Comparison of ENCODE assay signal across 18 cellular contexts in genomic region chr14:100887728-100888335, GRCh38. TPM values are rescaled to one million over a fixed set of nuclear protein-coding genes. Genes with fewer than 3 reads are reported as not detected.
A peak's percentile ranks its signal among the peaks of the same experiment; 100 is the strongest.
DNase-seq lines count a peak whose midpoint lies in the region; ATAC-seq and TF ChIP-seq lines count a peak whose summit lies in the region.
"Had no signal": no experiment of that assay in that cellular context is flagged by ENCODE, and none has a peak within 500 bp of the region (broad histone marks: within the 10 kb centered on the region; RNA-seq: fewer than 3 reads in every experiment).

No MANE protein-coding gene starts in this region.

- CTCF ChIA-PET in activated CD8-positive, alpha-beta memory T cell treated with anti-CD3 and anti-CD28 coated beads, Interleukin-2, amount 10 ng/mL, durations not matched to agents 7 days and 5 days (lab: Charles Lee), result no interaction called here

- H3K4me3 ChIP-seq in neuron (ENCODE audit: low read length), result no peak overlapping the region
- no peak overlapping the region for H3K4me3 ChIP-seq in aorta (ENCODE audit: low read length in 2 of 2)
- no peak overlapping the region for H3K4me3 ChIP-seq in left lung

- TF ChIP-seq CTCF in chondrocyte (IDR thresholded peaks at IDR 0.05) (no peak), left lung (IDR thresholded peaks at IDR 0.05) (no peak)

- H3K27ac ChIP-seq in aorta (ENCODE audit: low read depth in 1 of 2, low read length in 2 of 2) (no peak overlapping the region), left lung (no peak overlapping the region)

- peak overlapping the region; percentile 43 for H2AFZ ChIP-seq in neuron (ENCODE audit: low read depth, low read length)

- H3K9me3 ChIP-seq in neuron (ENCODE audit: low read length) (peaks cover 8% of the 10 kb centered on the region), aorta (ENCODE audit: control insufficient read depth, low read length) (peaks cover 1% of the 10 kb centered on the region), left lung (no peaks in the 10 kb centered on the region)
- H3K9me3 ChIP-seq: Caco-2 had no signal

- peak overlapping the region; percentile 18 for H3K27ac Mint-ChIP-seq in chondrocyte (ENCODE audit: unreplicated experiment)
- H3K27ac Mint-ChIP-seq in activated CD8-positive, alpha-beta memory T cell treated with anti-CD3 and anti-CD28 coated beads, Interleukin-2, amount 10 ng/mL, durations not matched to agents 7 days and 5 days, result no peak overlapping the region

- peaks cover 3% of the 10 kb centered on the region for H3K9me3 Mint-ChIP-seq in chondrocyte (ENCODE audit: low read depth)
- no peaks in the 10 kb centered on the region for H3K9me3 Mint-ChIP-seq in activated CD8-positive, alpha-beta memory T cell treated with anti-CD3 and anti-CD28 coated beads, Interleukin-2, amount 10 ng/mL, durations not matched to agents 7 days and 5 days (ENCODE audit: low read depth)

- H3K36me3 ChIP-seq in neuron (ENCODE audit: insufficient read depth, low read length) (no peaks in the 10 kb centered on the region), aorta (ENCODE audit: control insufficient read depth in 1 of 2, insufficient read depth in 2 of 2, low read length in 1 of 2) (no peaks in the 10 kb centered on the region), left lung (no peaks in the 10 kb centered on the region)

- no peaks in the 10 kb centered on the region for H3K36me3 Mint-ChIP-seq in chondrocyte (ENCODE audit: low read depth)
- H3K36me3 Mint-ChIP-seq in activated CD8-positive, alpha-beta memory T cell treated with anti-CD3 and anti-CD28 coated beads, Interleukin-2, amount 10 ng/mL, durations not matched to agents 7 days and 5 days, result no peaks in the 10 kb centered on the region

- intact Hi-C loops in aorta (cut with DNase I) (no loop called here), left lung (cut with DNase I) (no loop called here)

- no peak overlapping the region for H3K4me3 Mint-ChIP-seq in chondrocyte (ENCODE audit: unreplicated experiment)
- H3K4me3 Mint-ChIP-seq in activated CD8-positive, alpha-beta memory T cell treated with anti-CD3 and anti-CD28 coated beads, Interleukin-2, amount 10 ng/mL, durations not matched to agents 7 days and 5 days, result no peak overlapping the region

- no peak for ATAC-seq in aorta (ENCODE audit: low FRiP score)
- no peak for ATAC-seq in activated CD8-positive, alpha-beta memory T cell treated with anti-CD3 and anti-CD28 coated beads, Interleukin-2, amount 10 ng/mL, durations not matched to agents 7 days and 5 days
- no peak for ATAC-seq in left lung
- no peak for ATAC-seq in GM18517 (IDR thresholded peaks at IDR 0.05; ENCODE audit: unreplicated experiment)

- WGBS in aorta, 2 donors, result 42 to 44% methylated on average over 6 of the region's 6 CpGs

- H3K4me1 Mint-ChIP-seq in chondrocyte (ENCODE audit: low read depth), result peaks cover 11% of the 10 kb centered on the region
- H3K4me1 Mint-ChIP-seq in activated CD8-positive, alpha-beta memory T cell treated with anti-CD3 and anti-CD28 coated beads, Interleukin-2, amount 10 ng/mL, durations not matched to agents 7 days and 5 days, result no peaks in the 10 kb centered on the region

- peaks cover 9% of the 10 kb centered on the region for H3K4me1 ChIP-seq in neuron (ENCODE audit: insufficient read depth, low read length)
- no peaks in the 10 kb centered on the region for H3K4me1 ChIP-seq in aorta (ENCODE audit: control insufficient read depth in 1 of 2, insufficient read depth in 2 of 2, low read length in 2 of 2)
- H3K4me1 ChIP-seq in left lung, result no peaks in the 10 kb centered on the region
- H3K4me1 ChIP-seq: Caco-2 had no signal

- H3K27me3 ChIP-seq in neuron (ENCODE audit: insufficient read depth, low read length), result no peaks in the 10 kb centered on the region
- no peaks in the 10 kb centered on the region for H3K27me3 ChIP-seq in aorta (ENCODE audit: control insufficient read depth in 1 of 2, insufficient read depth in 2 of 2, low read length in 1 of 2)
- peaks cover 0 to 25% of the 10 kb centered on the region in 2 donors for H3K27me3 ChIP-seq in left lung

- H3K27me3 Mint-ChIP-seq in chondrocyte (ENCODE audit: low read depth), result peaks cover 15% of the 10 kb centered on the region
- H3K27me3 Mint-ChIP-seq in activated CD8-positive, alpha-beta memory T cell treated with anti-CD3 and anti-CD28 coated beads, Interleukin-2, amount 10 ng/mL, durations not matched to agents 7 days and 5 days, result peaks cover 21% of the 10 kb centered on the region

- peak; percentile 27 for DNase-seq in NCI-H748 (lab: John Stamatoyannopoulos, UW; ENCODE audit: unreplicated experiment)
- no peak for DNase-seq in NCI-H748 treated with DMSO at 0.1 percent for 48 hours (lab: John Stamatoyannopoulos, UW)
- no peak for DNase-seq in chondrocyte (ENCODE audit: low spot score)
- DNase-seq in aorta, result peak; percentile 6 to 52
- no peak for DNase-seq in activated CD8-positive, alpha-beta memory T cell treated with anti-CD3 and anti-CD28 coated beads, Interleukin-2, amount 10 ng/mL, durations not matched to agents 7 days and 5 days
- no peak for DNase-seq in left lung
- DNase-seq: GOT3; KG1; NCI-H1092 treated with DMSO at 0.1 percent for 48 hours; NCI-H1694; NCI-H2171; NCI-H510A treated with DMSO at 0.1 percent for 48 hours; NK-92 treated with Interleukin-12 subunit alpha and Interleukin-12 subunit beta, amount 100 ng/mL, for 24 hours had no signal

RNA-seq across cellular contexts. Expression of gene RTL1, which starts 15.7 kb away (rescaled TPM):
- 0.02 TPM in 1 of 3 replicates, not detected in the others for total RNA-seq in chondrocyte
- total RNA-seq in aorta, result not detected
- not detected for polyA plus RNA-seq in aorta
- total RNA-seq in activated CD8-positive, alpha-beta memory T cell treated with anti-CD3 and anti-CD28 coated beads, Interleukin-2, amount 10 ng/mL, durations not matched to agents 7 days and 5 days, result not detected
- not detected for total RNA-seq in left lung
- total RNA-seq: Caco-2, MCF 10A, SK-MEL-5 had no signal

Comparison
In these comparisons a context has a peak if more than half of its experiments do, and no peak if none do; other contexts are left out.
1. DNase-seq: peak in NCI-H748 (single experiment) and aorta (2 of 2); none in NCI-H748 treated with DMSO at 0.1 percent for 48 hours (single experiment), chondrocyte (single experiment), activated CD8-positive, alpha-beta memory T cell treated with anti-CD3 and anti-CD28 coated beads, Interleukin-2, amount 10 ng/mL, durations not matched to agents 7 days and 5 days (single experiment) and left lung (0 of 2).